ENCODE assay signal across 1 cellular context in the genomic region with DNA sequence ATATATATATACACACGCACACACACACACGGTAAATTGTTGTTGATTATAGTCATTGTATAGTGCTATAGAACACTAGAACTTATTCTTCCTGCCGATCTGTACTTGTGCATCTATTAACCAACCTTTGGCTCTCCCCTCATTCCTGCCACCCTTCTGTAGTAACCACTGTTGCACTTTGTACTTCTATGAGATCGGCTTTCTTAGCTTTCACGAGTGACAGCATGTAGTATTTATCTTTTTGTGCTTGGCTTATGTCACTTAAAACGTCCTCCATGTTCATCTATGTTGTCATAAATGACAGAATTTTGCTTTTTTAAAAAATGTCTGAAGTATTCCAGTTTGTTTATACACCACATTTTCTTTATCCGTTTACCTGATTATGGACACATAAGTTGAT.
TF ChIP-seq lines count a peak whose summit lies in the region.

No MANE protein-coding gene starts in this region.

TF ChIP-seq in HepG2, 621 proteins besides CTCF, POLR2A, EP300 and RAD21 (continued from another document):
- TF ChIP-seq, protein P1, sequence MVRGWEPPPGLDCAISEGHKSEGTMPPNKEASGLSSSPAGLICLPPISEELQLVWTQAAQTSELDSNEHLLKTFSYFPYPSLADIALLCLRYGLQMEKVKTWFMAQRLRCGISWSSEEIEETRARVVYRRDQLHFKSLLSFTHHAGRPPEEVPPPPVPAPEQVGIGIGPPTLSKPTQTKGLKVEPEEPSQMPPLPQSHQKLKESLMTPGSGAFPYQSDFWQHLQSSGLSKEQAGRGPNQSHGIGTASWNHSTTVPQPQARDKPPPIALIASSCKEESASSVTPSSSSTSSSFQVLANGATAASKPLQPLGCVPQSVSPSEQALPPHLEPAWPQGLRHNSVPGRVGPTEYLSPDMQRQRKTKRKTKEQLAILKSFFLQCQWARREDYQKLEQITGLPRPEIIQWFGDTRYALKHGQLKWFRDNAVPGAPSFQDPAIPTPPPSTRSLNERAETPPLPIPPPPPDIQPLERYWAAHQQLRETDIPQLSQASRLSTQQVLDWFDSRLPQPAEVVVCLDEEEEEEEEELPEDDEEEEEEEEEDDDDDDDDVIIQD (CRISPR knock-in tag; IDR thresholded peaks at IDR 0.05; ENCODE audit: low read depth) = peak; percentile 90; the same call in 1 of the 2 replicates
- TF ChIP-seq MEIS2 (CRISPR knock-in tag; IDR thresholded peaks at IDR 0.05) = no peak
- TF ChIP-seq ZMYM4 (CRISPR knock-in tag; IDR thresholded peaks at IDR 0.05) = peak; percentile 28; the same call in 1 of the 2 replicates
- TF ChIP-seq GATAD2A (CRISPR knock-in tag; IDR thresholded peaks at IDR 0.05) = peak; percentile 45; the same call in 1 of the 2 replicates
- peak; percentile 67 for TF ChIP-seq CREB1 (IDR thresholded peaks at IDR 0.05)
- no peak for TF ChIP-seq CREB1 (CRISPR knock-in tag; IDR thresholded peaks at IDR 0.05)
- peak; percentile 33; the same call in 1 of the 2 replicates for TF ChIP-seq ATF2 (CRISPR knock-in tag; IDR thresholded peaks at IDR 0.05)
- no peak for TF ChIP-seq GLMP (CRISPR knock-in tag; IDR thresholded peaks at IDR 0.05; ENCODE audit: borderline replicate concordance)
- TF ChIP-seq ZMYM3 (CRISPR knock-in tag; IDR thresholded peaks at IDR 0.05) = no peak
- TF ChIP-seq HOXA3 (CRISPR knock-in tag; IDR thresholded peaks at IDR 0.05) = peak; percentile 19; the same call in 1 of the 2 replicates
- TF ChIP-seq HMG20B (CRISPR knock-in tag; conservative IDR thresholded peaks at IDR 0.05) = no peak
- no peak for TF ChIP-seq RAD51 (IDR thresholded peaks at IDR 0.05; ENCODE audit: borderline replicate concordance)
- TF ChIP-seq GMEB1 (CRISPR knock-in tag; IDR thresholded peaks at IDR 0.05; ENCODE audit: borderline replicate concordance) = no peak
- TF ChIP-seq NCOR1 (IDR thresholded peaks at IDR 0.05; ENCODE audit: borderline replicate concordance, low read length) = peak; percentile 16; the same call in 1 of the 2 replicates
- TF ChIP-seq BCL6 (CRISPR knock-in tag; IDR thresholded peaks at IDR 0.05) = 0 out of 2 replicates have a peak, but pooled peaks have one; percentile 18
- peak; percentile 40; the same call in 1 of the 2 replicates for TF ChIP-seq POGZ (CRISPR knock-in tag; IDR thresholded peaks at IDR 0.05)
- no peak for TF ChIP-seq HNRNPK (IDR thresholded peaks at IDR 0.05; ENCODE audit: low read depth, low read length, poor library complexity, severe bottlenecking)
- no peak for TF ChIP-seq CBX5 (CRISPR knock-in tag; IDR thresholded peaks at IDR 0.05; ENCODE audit: borderline replicate concordance)
- TF ChIP-seq SAP130 (CRISPR knock-in tag; IDR thresholded peaks at IDR 0.05; ENCODE audit: low read depth) = peak; percentile 33; the same call in 1 of the 2 replicates
- TF ChIP-seq IKZF5 (CRISPR knock-in tag; IDR thresholded peaks at IDR 0.05) = no peak
- TF ChIP-seq SOX13 (IDR thresholded peaks at IDR 0.05) = no peak
- TF ChIP-seq SOX13 (CRISPR knock-in tag; conservative IDR thresholded peaks at IDR 0.05 in 1 of 2, IDR thresholded peaks at IDR 0.05 in 1 of 2) = 0 out of 4 replicates have a peak, but pooled peaks of 1 of the 2 experiments have one; percentile 8
- TF ChIP-seq MEIS1 (CRISPR knock-in tag; IDR thresholded peaks at IDR 0.05; ENCODE audit: borderline replicate concordance) = no peak
- peak; percentile 10; the same call in 1 of the 2 replicates for TF ChIP-seq ARID5B (CRISPR knock-in tag; IDR thresholded peaks at IDR 0.05)
- TF ChIP-seq GATAD1 (CRISPR knock-in tag; IDR thresholded peaks at IDR 0.05) = no peak
- no peak for TF ChIP-seq GMEB2 (CRISPR knock-in tag; IDR thresholded peaks at IDR 0.05; ENCODE audit: low read depth)
- TF ChIP-seq, protein P2, sequence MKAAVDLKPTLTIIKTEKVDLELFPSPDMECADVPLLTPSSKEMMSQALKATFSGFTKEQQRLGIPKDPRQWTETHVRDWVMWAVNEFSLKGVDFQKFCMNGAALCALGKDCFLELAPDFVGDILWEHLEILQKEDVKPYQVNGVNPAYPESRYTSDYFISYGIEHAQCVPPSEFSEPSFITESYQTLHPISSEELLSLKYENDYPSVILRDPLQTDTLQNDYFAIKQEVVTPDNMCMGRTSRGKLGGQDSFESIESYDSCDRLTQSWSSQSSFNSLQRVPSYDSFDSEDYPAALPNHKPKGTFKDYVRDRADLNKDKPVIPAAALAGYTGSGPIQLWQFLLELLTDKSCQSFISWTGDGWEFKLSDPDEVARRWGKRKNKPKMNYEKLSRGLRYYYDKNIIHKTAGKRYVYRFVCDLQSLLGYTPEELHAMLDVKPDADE (CRISPR knock-in tag; IDR thresholded peaks at IDR 0.05) = no peak
- TF ChIP-seq, protein P3, sequence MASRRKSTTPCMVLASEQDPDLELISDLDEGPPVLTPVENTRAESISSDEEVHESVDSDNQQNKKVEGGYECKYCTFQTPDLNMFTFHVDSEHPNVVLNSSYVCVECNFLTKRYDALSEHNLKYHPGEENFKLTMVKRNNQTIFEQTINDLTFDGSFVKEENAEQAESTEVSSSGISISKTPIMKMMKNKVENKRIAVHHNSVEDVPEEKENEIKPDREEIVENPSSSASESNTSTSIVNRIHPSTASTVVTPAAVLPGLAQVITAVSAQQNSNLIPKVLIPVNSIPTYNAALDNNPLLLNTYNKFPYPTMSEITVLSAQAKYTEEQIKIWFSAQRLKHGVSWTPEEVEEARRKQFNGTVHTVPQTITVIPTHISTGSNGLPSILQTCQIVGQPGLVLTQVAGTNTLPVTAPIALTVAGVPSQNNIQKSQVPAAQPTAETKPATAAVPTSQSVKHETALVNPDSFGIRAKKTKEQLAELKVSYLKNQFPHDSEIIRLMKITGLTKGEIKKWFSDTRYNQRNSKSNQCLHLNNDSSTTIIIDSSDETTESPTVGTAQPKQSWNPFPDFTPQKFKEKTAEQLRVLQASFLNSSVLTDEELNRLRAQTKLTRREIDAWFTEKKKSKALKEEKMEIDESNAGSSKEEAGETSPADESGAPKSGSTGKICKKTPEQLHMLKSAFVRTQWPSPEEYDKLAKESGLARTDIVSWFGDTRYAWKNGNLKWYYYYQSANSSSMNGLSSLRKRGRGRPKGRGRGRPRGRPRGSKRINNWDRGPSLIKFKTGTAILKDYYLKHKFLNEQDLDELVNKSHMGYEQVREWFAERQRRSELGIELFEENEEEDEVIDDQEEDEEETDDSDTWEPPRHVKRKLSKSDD (CRISPR knock-in tag; IDR thresholded peaks at IDR 0.05; ENCODE audit: low read depth) = no peak
- TF ChIP-seq ZFP1 (CRISPR knock-in tag; IDR thresholded peaks at IDR 0.05) = no peak
- TF ChIP-seq ZMYM2 (CRISPR knock-in tag; IDR thresholded peaks at IDR 0.05) = 0 out of 2 replicates have a peak, but pooled peaks have one; percentile 41
- TF ChIP-seq ZBTB21 (CRISPR knock-in tag; IDR thresholded peaks at IDR 0.05) = peak; percentile 97
- TF ChIP-seq, protein P4, sequence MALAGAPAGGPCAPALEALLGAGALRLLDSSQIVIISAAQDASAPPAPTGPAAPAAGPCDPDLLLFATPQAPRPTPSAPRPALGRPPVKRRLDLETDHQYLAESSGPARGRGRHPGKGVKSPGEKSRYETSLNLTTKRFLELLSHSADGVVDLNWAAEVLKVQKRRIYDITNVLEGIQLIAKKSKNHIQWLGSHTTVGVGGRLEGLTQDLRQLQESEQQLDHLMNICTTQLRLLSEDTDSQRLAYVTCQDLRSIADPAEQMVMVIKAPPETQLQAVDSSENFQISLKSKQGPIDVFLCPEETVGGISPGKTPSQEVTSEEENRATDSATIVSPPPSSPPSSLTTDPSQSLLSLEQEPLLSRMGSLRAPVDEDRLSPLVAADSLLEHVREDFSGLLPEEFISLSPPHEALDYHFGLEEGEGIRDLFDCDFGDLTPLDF (CRISPR knock-in tag; IDR thresholded peaks at IDR 0.05) = no peak
